In the genomic region with DNA sequence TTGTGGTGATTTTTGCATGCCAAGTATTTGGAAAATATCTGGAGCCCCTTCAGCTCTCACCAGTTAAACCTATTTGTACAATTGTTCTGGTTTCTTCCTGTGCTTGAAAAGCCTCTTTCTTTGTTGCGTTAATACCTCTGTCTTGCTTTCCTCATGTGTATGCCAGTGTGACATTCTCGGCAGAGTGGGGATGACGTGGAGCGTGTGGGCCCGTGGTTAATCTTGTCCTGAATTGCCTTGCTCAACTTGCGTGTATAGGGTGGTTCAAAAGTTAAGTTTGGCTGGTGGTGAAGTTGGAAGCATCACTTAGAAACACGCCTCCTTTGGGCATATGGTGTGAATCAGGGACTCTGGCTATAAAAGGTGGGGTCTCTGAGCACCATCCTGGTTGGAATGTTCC, we compare ENCODE assay signal across 16 cellular contexts.
DNase-seq lines count a peak whose midpoint lies in the region; ATAC-seq and TF ChIP-seq lines count a peak whose summit lies in the region.
"Had no signal": no experiment of that assay in that cellular context is flagged by ENCODE, and none has a peak within 500 bp of the region (broad histone marks: within the 10 kb centered on the region; RNA-seq: fewer than 3 reads in every experiment).

No MANE protein-coding gene starts in this region.

- peaks cover 18% of the 10 kb centered on the region for H3K27me3 Mint-ChIP-seq in GM23338 (ENCODE audit: insufficient read depth, low read depth, poor library complexity)
- peaks cover 3% of the 10 kb centered on the region for H3K27me3 Mint-ChIP-seq in nephron progenitor cell (ENCODE audit: low read depth, poor library complexity)
- no peaks in the 10 kb centered on the region for H3K27me3 Mint-ChIP-seq in stimulated activated naive B cell treated with anti-CD40 and anti-IgM and Interleukin-4, amounts not matched to agents 10 μg/mL and 1 μg/mL and 100 μg/mL, for 72 hours

- H3K27ac ChIP-seq in GM23338 (ENCODE audit: low read depth), result peak overlapping the region; percentile 14; the same call in 1 of the 2 replicates

- no peaks in the 10 kb centered on the region for H3K27me3 ChIP-seq in GM23338 (ENCODE audit: insufficient read depth)

- H3F3A ChIP-seq in GM23338 (replicated peaks; ENCODE audit: low read depth), result peaks cover 7% of the 10 kb centered on the region; the same call in 1 of the 2 replicates

- H3K79me2 ChIP-seq in GM23338 (replicated peaks; ENCODE audit: insufficient read depth), result peaks cover 100% of the 10 kb centered on the region

- H3K9me3 Mint-ChIP-seq in GM23338 (peaks cover 8% of the 10 kb centered on the region), nephron progenitor cell (peaks cover 18% of the 10 kb centered on the region)
- peaks cover 10% of the 10 kb centered on the region in 2 donors for H3K9me3 Mint-ChIP-seq in stimulated activated naive B cell treated with anti-CD40 and anti-IgM and Interleukin-4, amounts not matched to agents 10 μg/mL and 1 μg/mL and 100 μg/mL, for 72 hours

- no peaks in the 10 kb centered on the region for H3K36me3 ChIP-seq in GM23338 (ENCODE audit: insufficient read depth)

- H3K36me3 Mint-ChIP-seq in GM23338 (ENCODE audit: low read depth) (peaks cover 19% of the 10 kb centered on the region), nephron progenitor cell (ENCODE audit: low read depth) (peaks cover 34% of the 10 kb centered on the region)
- H3K36me3 Mint-ChIP-seq in stimulated activated naive B cell treated with anti-CD40 and anti-IgM and Interleukin-4, amounts not matched to agents 10 μg/mL and 1 μg/mL and 100 μg/mL, for 72 hours, result peaks cover 16 to 17% of the 10 kb centered on the region in 2 donors

- H4K20me1 ChIP-seq in GM23338 (replicated peaks; ENCODE audit: insufficient read depth), result peaks cover 74% of the 10 kb centered on the region

- in situ Hi-C loops in G401 (cut with HindIII; ENCODE audit: low sequenced_read_pairs), result no loop called here

- DNase-seq in AG09309 (ENCODE audit: low read depth) (peak; percentile 20), GM23338 (ENCODE audit: low spot score) (no peak), fibroblast of gingiva (ENCODE audit: low read depth) (peak; percentile 56), nephron progenitor cell (no peak), G401 (ENCODE audit: low spot score) (no peak)
- DNase-seq in activated CD4-positive, CD25-positive, alpha-beta regulatory T cell treated with anti-CD3 and anti-CD28 coated beads, Interleukin-2, amount 50 U/mL, for 72 hours, result no peak
- DNase-seq in stimulated activated CD4-positive, alpha-beta T cell treated with anti-CD3 and anti-CD28 coated beads, Interleukin-1b, Interleukin-23, amount 100 ng/mL, for 48 hours, result no peak
- no peak for DNase-seq in stimulated activated naive B cell treated with anti-CD40 and anti-IgM and Interleukin-4, amounts not matched to agents 10 μg/mL and 1 μg/mL and 100 μg/mL, for 72 hours
- DNase-seq: activated CD4-positive, alpha-beta T cell treated with anti-CD3 and anti-CD28 coated beads for 4 hours; HFFc6; islet precursor cell; NCI-H2171 treated with DMSO at 0.1 percent for 48 hours; small intestine; stimulated activated naive CD4-positive, alpha-beta T cell treated with Interleukin-2 at 50 U/mL for 16 hours had no signal

- no peak for TF ChIP-seq CTCF in AG09309 (IDR thresholded peaks at IDR 0.05; ENCODE audit: control insufficient read depth, insufficient read depth, low read depth, low read length, missing control alignments)
- no peak for TF ChIP-seq CTCF in GM23338 (conservative IDR thresholded peaks at IDR 0.05; ENCODE audit: low read depth in 2 of 2)
- TF ChIP-seq CTCF in nephron progenitor cell (IDR thresholded peaks at IDR 0.05), result no peak

- 0 out of 2 replicates have a peak, but pooled peaks cover 3% of the 10 kb centered on the region for H3K9me2 ChIP-seq in GM23338 (ENCODE audit: insufficient read depth)

- H3K27ac Mint-ChIP-seq in GM23338, result peak overlapping the region; percentile 38; the same call in 1 of the 2 replicates
- peak overlapping the region; percentile 4 for H3K27ac Mint-ChIP-seq in nephron progenitor cell
- no peak overlapping the region for H3K27ac Mint-ChIP-seq in stimulated activated naive B cell treated with anti-CD40 and anti-IgM and Interleukin-4, amounts not matched to agents 10 μg/mL and 1 μg/mL and 100 μg/mL, for 72 hours
- H3K27ac Mint-ChIP-seq: HFFc6 had no signal

- peaks cover 91% of the 10 kb centered on the region for H3K4me1 ChIP-seq in GM23338 (ENCODE audit: insufficient read depth)

- no peak overlapping the region for H3K4me3 ChIP-seq in AG09309 (ENCODE audit: control insufficient read depth, low read depth, low read length)
- no peak overlapping the region for H3K4me3 ChIP-seq in GM23338
- H3K4me3 ChIP-seq: K562 had no signal

- H3K4me1 Mint-ChIP-seq in GM23338 (peaks cover 79% of the 10 kb centered on the region), nephron progenitor cell (peaks cover 67% of the 10 kb centered on the region)
- peaks cover 32 to 47% of the 10 kb centered on the region in 2 donors for H3K4me1 Mint-ChIP-seq in stimulated activated naive B cell treated with anti-CD40 and anti-IgM and Interleukin-4, amounts not matched to agents 10 μg/mL and 1 μg/mL and 100 μg/mL, for 72 hours

- no peak for ATAC-seq in GM23338
- no peak for ATAC-seq in stimulated activated naive B cell treated with anti-CD40 and anti-IgM and Interleukin-4, amounts not matched to agents 10 μg/mL and 1 μg/mL and 100 μg/mL, for 72 hours (replicated peaks)
- ATAC-seq: K562 had no signal

- H2AFZ ChIP-seq in GM23338, result no peak overlapping the region

- H3K4me3 Mint-ChIP-seq in GM23338 (no peak overlapping the region), nephron progenitor cell (no peak overlapping the region)
- H3K4me3 Mint-ChIP-seq in stimulated activated naive B cell treated with anti-CD40 and anti-IgM and Interleukin-4, amounts not matched to agents 10 μg/mL and 1 μg/mL and 100 μg/mL, for 72 hours, result no peak overlapping the region
- H3K4me3 Mint-ChIP-seq: HFFc6, mesothelial cell of epicardium had no signal

- H3K4me2 ChIP-seq in GM23338, result 0 out of 2 replicates have a peak overlapping the region, but pooled peaks have one; percentile 34

TF ChIP-seq in GM23338, 12 proteins besides CTCF, POLR2A, EP300 and RAD21 (continues in another document):
- no peak for TF ChIP-seq EZH2 (IDR thresholded peaks at IDR 0.05; ENCODE audit: low read depth, unreplicated experiment)
- TF ChIP-seq STAT1 (IDR thresholded peaks at IDR 0.05; ENCODE audit: unreplicated experiment), result no peak
- TF ChIP-seq, protein P1, sequence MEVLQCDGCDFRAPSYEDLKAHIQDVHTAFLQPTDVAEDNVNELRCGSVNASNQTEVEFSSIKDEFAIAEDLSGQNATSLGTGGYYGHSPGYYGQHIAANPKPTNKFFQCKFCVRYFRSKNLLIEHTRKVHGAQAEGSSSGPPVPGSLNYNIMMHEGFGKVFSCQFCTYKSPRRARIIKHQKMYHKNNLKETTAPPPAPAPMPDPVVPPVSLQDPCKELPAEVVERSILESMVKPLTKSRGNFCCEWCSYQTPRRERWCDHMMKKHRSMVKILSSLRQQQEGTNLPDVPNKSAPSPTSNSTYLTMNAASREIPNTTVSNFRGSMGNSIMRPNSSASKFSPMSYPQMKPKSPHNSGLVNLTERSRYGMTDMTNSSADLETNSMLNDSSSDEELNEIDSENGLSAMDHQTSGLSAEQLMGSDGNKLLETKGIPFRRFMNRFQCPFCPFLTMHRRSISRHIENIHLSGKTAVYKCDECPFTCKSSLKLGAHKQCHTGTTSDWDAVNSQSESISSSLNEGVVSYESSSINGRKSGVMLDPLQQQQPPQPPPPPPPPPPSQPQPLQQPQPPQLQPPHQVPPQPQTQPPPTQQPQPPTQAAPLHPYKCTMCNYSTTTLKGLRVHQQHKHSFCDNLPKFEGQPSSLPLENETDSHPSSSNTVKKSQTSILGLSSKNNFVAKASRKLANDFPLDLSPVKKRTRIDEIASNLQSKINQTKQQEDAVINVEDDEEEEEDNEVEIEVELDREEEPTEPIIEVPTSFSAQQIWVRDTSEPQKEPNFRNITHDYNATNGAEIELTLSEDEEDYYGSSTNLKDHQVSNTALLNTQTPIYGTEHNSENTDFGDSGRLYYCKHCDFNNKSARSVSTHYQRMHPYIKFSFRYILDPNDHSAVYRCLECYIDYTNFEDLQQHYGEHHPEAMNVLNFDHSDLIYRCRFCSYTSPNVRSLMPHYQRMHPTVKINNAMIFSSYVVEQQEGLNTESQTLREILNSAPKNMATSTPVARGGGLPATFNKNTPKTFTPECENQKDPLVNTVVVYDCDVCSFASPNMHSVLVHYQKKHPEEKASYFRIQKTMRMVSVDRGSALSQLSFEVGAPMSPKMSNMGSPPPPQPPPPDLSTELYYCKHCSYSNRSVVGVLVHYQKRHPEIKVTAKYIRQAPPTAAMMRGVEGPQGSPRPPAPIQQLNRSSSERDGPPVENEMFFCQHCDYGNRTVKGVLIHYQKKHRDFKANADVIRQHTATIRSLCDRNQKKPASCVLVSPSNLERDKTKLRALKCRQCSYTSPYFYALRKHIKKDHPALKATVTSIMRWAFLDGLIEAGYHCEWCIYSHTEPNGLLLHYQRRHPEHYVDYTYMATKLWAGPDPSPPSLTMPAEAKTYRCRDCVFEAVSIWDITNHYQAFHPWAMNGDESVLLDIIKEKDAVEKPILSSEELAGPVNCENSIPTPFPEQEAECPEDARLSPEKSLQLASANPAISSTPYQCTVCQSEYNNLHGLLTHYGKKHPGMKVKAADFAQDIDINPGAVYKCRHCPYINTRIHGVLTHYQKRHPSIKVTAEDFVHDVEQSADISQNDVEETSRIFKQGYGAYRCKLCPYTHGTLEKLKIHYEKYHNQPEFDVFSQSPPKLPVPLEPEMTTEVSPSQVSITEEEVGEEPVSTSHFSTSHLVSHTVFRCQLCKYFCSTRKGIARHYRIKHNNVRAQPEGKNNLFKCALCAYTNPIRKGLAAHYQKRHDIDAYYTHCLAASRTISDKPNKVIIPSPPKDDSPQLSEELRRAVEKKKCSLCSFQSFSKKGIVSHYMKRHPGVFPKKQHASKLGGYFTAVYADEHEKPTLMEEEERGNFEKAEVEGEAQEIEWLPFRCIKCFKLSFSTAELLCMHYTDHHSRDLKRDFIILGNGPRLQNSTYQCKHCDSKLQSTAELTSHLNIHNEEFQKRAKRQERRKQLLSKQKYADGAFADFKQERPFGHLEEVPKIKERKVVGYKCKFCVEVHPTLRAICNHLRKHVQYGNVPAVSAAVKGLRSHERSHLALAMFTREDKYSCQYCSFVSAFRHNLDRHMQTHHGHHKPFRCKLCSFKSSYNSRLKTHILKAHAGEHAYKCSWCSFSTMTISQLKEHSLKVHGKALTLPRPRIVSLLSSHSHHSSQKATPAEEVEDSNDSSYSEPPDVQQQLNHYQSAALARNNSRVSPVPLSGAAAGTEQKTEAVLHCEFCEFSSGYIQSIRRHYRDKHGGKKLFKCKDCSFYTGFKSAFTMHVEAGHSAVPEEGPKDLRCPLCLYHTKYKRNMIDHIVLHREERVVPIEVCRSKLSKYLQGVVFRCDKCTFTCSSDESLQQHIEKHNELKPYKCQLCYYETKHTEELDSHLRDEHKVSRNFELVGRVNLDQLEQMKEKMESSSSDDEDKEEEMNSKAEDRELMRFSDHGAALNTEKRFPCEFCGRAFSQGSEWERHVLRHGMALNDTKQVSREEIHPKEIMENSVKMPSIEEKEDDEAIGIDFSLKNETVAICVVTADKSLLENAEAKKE (CRISPR knock-in tag; IDR thresholded peaks at IDR 0.05), result no peak
- no peak for TF ChIP-seq EZH2phosphoT487 (IDR thresholded peaks at IDR 0.05; ENCODE audit: unreplicated experiment)
- TF ChIP-seq ZNF331 (CRISPR knock-in tag; IDR thresholded peaks at IDR 0.05; ENCODE audit: low read depth), result no peak

Comparison
In these comparisons a context has a peak if more than half of its experiments do, and no peak if none do; other contexts are left out.
1. DNase-seq: peak in AG09309 (single experiment) and fibroblast of gingiva (single experiment); none in GM23338 (single experiment), nephron progenitor cell (single experiment), G401 (single experiment), activated CD4-positive, CD25-positive, alpha-beta regulatory T cell treated with anti-CD3 and anti-CD28 coated beads, Interleukin-2, amount 50 U/mL, for 72 hours (single experiment), stimulated activated CD4-positive, alpha-beta T cell treated with anti-CD3 and anti-CD28 coated beads, Interleukin-1b, Interleukin-23, amount 100 ng/mL, for 48 hours (single experiment) and stimulated activated naive B cell treated with anti-CD40 and anti-IgM and Interleukin-4, amounts not matched to agents 10 μg/mL and 1 μg/mL and 100 μg/mL, for 72 hours (single experiment).